Comparison of ENCODE assay signal across 9 cellular contexts in genomic region chr22:38872172-38872830, GRCh38. TPM values are rescaled to one million over a fixed set of nuclear protein-coding genes. Genes with fewer than 3 reads are reported as not detected.
DNase-seq lines count a peak whose midpoint lies in the region; ATAC-seq, FAIRE-seq and TF ChIP-seq lines count a peak whose summit lies in the region.
"Had no signal": no experiment of that assay in that cellular context is flagged by ENCODE, and none has a peak within 500 bp of the region (broad histone marks: within the 10 kb centered on the region; RNA-seq: fewer than 3 reads in every experiment).

Gene CBX6, minus strand, starts transcription at chr22:38872216. Its CDS starts 26 bp downstream, at chr22:38872190.

- intact Hi-C loops in HepG2 (cut with micrococcal nuclease; ENCODE audit: unreplicated experiment) = no loop called here

- peak within 1 kb of the TSS; percentile 79 to 93 (median 84) for H3K27ac ChIP-seq in BLaER1 treated with 17β-estradiol and CSF1 and Interleukin-3, amounts not matched to agents 10 nM and 100 nM
- peak within 1 kb of the TSS; percentile 53 for H3K27ac ChIP-seq in HL-60 (replicated peaks)
- H3K27ac ChIP-seq in HepG2 (ENCODE audit: extremely low read length, insufficient read depth, low read length) = no peak within 1 kb of the TSS

- H3K4me2 ChIP-seq in BLaER1 treated with 17β-estradiol and CSF1 and Interleukin-3, amounts not matched to agents 10 nM and 100 nM = peak within 1 kb of the TSS; percentile 93 to 99 (median 98)
- peak within 1 kb of the TSS; percentile 99 for H3K4me2 ChIP-seq in HepG2 (ENCODE audit: low read depth, low read length)

- no peak for FAIRE-seq in HepG2 (lab: Jason Lieb, UNC)
- FAIRE-seq: colon had no signal

- TF ChIP-seq CTCF in HL-60 (IDR thresholded peaks at IDR 0.05; ENCODE audit: insufficient read depth, low read length) = no peak
- TF ChIP-seq CTCF in HepG2 (CRISPR knock-in tag; IDR thresholded peaks at IDR 0.05) = 0 out of 2 replicates have a peak, but pooled peaks have one; percentile 4

- no peaks in the 10 kb centered on the region for H3K79me2 ChIP-seq in HepG2 (ENCODE audit: insufficient read depth, low read length)

- no peak; a peak in 1 of 4 replicates for TF ChIP-seq POLR2A in HepG2 (IDR thresholded peaks at IDR 0.05; ENCODE audit: insufficient read depth in 1 of 2, low read depth in 2 of 2, low read length in 2 of 2)

- POLR2A ChIA-PET in HepG2 (lab: Yijun Ruan, JAX) = no interaction called here

- no peaks in the 10 kb centered on the region for H3K9me3 ChIP-seq in BLaER1 treated with 17β-estradiol and CSF1 and Interleukin-3, amounts not matched to agents 10 nM and 100 nM (replicated peaks in 1 of 11)
- no peaks in the 10 kb centered on the region for H3K9me3 ChIP-seq in HepG2 (ENCODE audit: low read length)

- TF ChIP-seq RAD21 in HepG2 (CRISPR knock-in tag; IDR thresholded peaks at IDR 0.05) = 0 out of 2 replicates have a peak, but pooled peaks have one; percentile 24

- DNase-seq in HL-60 (ENCODE audit: low read depth in 1 of 2, low spot score in 1 of 2) = peak; percentile 84 to 87
- DNase-seq in NCI-H82 treated with DMSO at 0.1 percent for 48 hours (lab: John Stamatoyannopoulos, UW; ENCODE audit: unreplicated experiment) = peak; percentile 58
- DNase-seq in activated CD4-positive, alpha-beta T cell treated with anti-CD3 and anti-CD28 coated beads, Interleukin-2, amount 50 U/mL, for 48 hours = peak; percentile 94
- peak; percentile 95 for DNase-seq in dermis blood vessel endothelial cell
- DNase-seq in HepG2 (ENCODE audit: low spot score) = peak; percentile 67
- peak; percentile 95 for DNase-seq in stimulated activated CD4-positive, alpha-beta T cell treated with anti-CD3 and anti-CD28 coated beads, Interleukin-2, amount 100 ng/mL, for 48 hours

- H4K20me1 ChIP-seq in BLaER1 treated with 17β-estradiol and CSF1 and Interleukin-3, amounts not matched to agents 10 nM and 100 nM = peaks cover 28 to 40% (median 36%) of the 10 kb centered on the region in 11 experiments
- H4K20me1 ChIP-seq in HepG2 (ENCODE audit: insufficient read depth, low read length) = peaks cover 3% of the 10 kb centered on the region; the same call in 1 of the 2 replicates

- BruUV-seq in HepG2 (replicated peaks; lab: Mats Ljungman, UMichigan) = no TSS peak

- ATAC-seq in GM19438 (IDR thresholded peaks at IDR 0.05; ENCODE audit: low read depth, unreplicated experiment) = peak; percentile 62
- ATAC-seq in HepG2 = peak; percentile 58

- peak within 1 kb of the TSS; percentile 80 to 94 (median 89) for H3K9ac ChIP-seq in BLaER1 treated with 17β-estradiol and CSF1 and Interleukin-3, amounts not matched to agents 10 nM and 100 nM
- peak within 1 kb of the TSS; percentile 48; the same call in 1 of the 2 replicates for H3K9ac ChIP-seq in HepG2 (ENCODE audit: insufficient read depth, low read depth, low read length)

- peak within 1 kb of the TSS; percentile 36 for H2AFZ ChIP-seq in HepG2 (ENCODE audit: low read length)

- H3K4me1 ChIP-seq in BLaER1 treated with 17β-estradiol and CSF1 and Interleukin-3, amounts not matched to agents 10 nM and 100 nM = peaks cover 37 to 55% (median 49%) of the 10 kb centered on the region in 10 experiments
- peaks cover 20% of the 10 kb centered on the region for H3K4me1 ChIP-seq in HepG2 (ENCODE audit: insufficient read depth, low read length)

- H3K4me3 ChIP-seq in BLaER1 treated with 17β-estradiol and CSF1 and Interleukin-3, amounts not matched to agents 10 nM and 100 nM = peak within 1 kb of the TSS; percentile 76 to 88 (median 82)
- H3K4me3 ChIP-seq in HL-60 (replicated peaks; ENCODE audit: insufficient read depth, low read length) (peak within 1 kb of the TSS; percentile 72), HepG2 (replicated peaks in 1 of 3; ENCODE audit: insufficient read depth in 1 of 3, low read depth in 2 of 3, low read length in 3 of 3) (peak within 1 kb of the TSS; percentile 74 to 82 (median 80))

- CTCF ChIA-PET in HepG2 (lab: Yijun Ruan, JAX; ENCODE audit: low intra/inter-chr PET ratio, low total read pairs) = no interaction called here

- peaks cover 19 to 26% (median 24%) of the 10 kb centered on the region in 11 experiments for H3K36me3 ChIP-seq in BLaER1 treated with 17β-estradiol and CSF1 and Interleukin-3, amounts not matched to agents 10 nM and 100 nM
- H3K36me3 ChIP-seq in HepG2 (replicated peaks in 1 of 2; ENCODE audit: control insufficient read depth in 1 of 2, insufficient read depth in 2 of 2, low read length in 2 of 2) = no peaks in the 10 kb centered on the region; a peak in 1 of 5 replicates

- TF ChIP-seq EP300 in HepG2 (IDR thresholded peaks at IDR 0.05; ENCODE audit: low read depth in 2 of 2, low read length in 2 of 2) (no peak), HepG2 (CRISPR knock-in tag; IDR thresholded peaks at IDR 0.05; ENCODE audit: borderline replicate concordance) (no peak)

- H3K27me3 ChIP-seq in BLaER1 treated with 17β-estradiol and CSF1 and Interleukin-3, amounts not matched to agents 10 nM and 100 nM = peaks cover 0 to 12% (median 4%) of the 10 kb centered on the region in 11 experiments; a peak in 7 of 22 replicates
- peaks cover 13% of the 10 kb centered on the region for H3K27me3 ChIP-seq in HL-60 (ENCODE audit: insufficient read depth, poor library complexity, severe bottlenecking)
- H3K27me3 ChIP-seq in HepG2 (ENCODE audit: control insufficient read depth in 1 of 2, insufficient read depth in 2 of 2, low read length in 2 of 2) = peaks cover 2 to 35% of the 10 kb centered on the region in 2 experiments; a peak in 4 of 5 replicates

- WGBS in HepG2 (ENCODE audit: low lambda C conversion rate) = 2% methylated on average over 18 of the region's 73 CpGs

- in situ Hi-C loops in HepG2 (cut with HindIII; ENCODE audit: extremely low pct_ligation_motif_present, low pct_unique_long_range_greater_than_20kb) = loop anchor here (5.0 to 10.0 kb wide), 2 partner anchors 130 to 252 kb away; no protein-coding TSS in a partner anchor

TF ChIP-seq in HepG2, 621 proteins besides CTCF, POLR2A, EP300 and RAD21 (continues in another document):
- TF ChIP-seq ZFX (CRISPR knock-in tag; IDR thresholded peaks at IDR 0.05; ENCODE audit: low read depth) (peak; percentile 40; the same call in 1 of the 2 replicates), NFE2L2 (IDR thresholded peaks at IDR 0.05; ENCODE audit: low read length) (0 out of 2 replicates have a peak, but pooled peaks have one; percentile 8), ZNF230 (CRISPR knock-in tag; IDR thresholded peaks at IDR 0.05) (peak; percentile 41; the same call in 1 of the 2 replicates), CCDC6 (CRISPR knock-in tag; IDR thresholded peaks at IDR 0.05) (0 out of 2 replicates have a peak, but pooled peaks have one; percentile 51), GLMP (CRISPR knock-in tag; IDR thresholded peaks at IDR 0.05; ENCODE audit: borderline replicate concordance) (no peak), ZZZ3 (CRISPR knock-in tag; IDR thresholded peaks at IDR 0.05; ENCODE audit: borderline replicate concordance) (0 out of 2 replicates have a peak, but pooled peaks have one; percentile 41)
- TF ChIP-seq, protein P1, sequence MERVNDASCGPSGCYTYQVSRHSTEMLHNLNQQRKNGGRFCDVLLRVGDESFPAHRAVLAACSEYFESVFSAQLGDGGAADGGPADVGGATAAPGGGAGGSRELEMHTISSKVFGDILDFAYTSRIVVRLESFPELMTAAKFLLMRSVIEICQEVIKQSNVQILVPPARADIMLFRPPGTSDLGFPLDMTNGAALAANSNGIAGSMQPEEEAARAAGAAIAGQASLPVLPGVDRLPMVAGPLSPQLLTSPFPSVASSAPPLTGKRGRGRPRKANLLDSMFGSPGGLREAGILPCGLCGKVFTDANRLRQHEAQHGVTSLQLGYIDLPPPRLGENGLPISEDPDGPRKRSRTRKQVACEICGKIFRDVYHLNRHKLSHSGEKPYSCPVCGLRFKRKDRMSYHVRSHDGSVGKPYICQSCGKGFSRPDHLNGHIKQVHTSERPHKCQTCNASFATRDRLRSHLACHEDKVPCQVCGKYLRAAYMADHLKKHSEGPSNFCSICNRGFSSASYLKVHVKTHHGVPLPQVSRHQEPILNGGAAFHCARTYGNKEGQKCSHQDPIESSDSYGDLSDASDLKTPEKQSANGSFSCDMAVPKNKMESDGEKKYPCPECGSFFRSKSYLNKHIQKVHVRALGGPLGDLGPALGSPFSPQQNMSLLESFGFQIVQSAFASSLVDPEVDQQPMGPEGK (CRISPR knock-in tag; IDR thresholded peaks at IDR 0.05) = peak; percentile 70

RNA-seq across cellular contexts. Expression of gene CBX6, which starts in this region (rescaled TPM):
- 22.1 and 32.4 TPM in 2 replicates for total RNA-seq in dermis blood vessel endothelial cell
- total RNA-seq in HepG2 (2016; rRNA removed; fragmentation: Illumina TruSeq; extraction: Trizol) = 4.7 and 6.5 TPM in 2 replicates
- total RNA-seq in HepG2 (2016; cell fraction: cytosol; rRNA removed; fragmentation: Illumina TruSeq; extraction: Trizol; ENCODE audit: low read depth) = 0.51 and 0.79 TPM in 2 replicates
- 4.0 and 6.6 TPM in 2 replicates for total RNA-seq in HepG2 (2016; cell fraction: insoluble cytoplasmic fraction; rRNA removed; fragmentation: Illumina TruSeq; extraction: Trizol)
- 2.0 TPM in 2 replicates for total RNA-seq in HepG2 (2016; cell fraction: membrane; rRNA removed; fragmentation: Illumina TruSeq; extraction: Trizol)
- total RNA-seq in HepG2 (2016; cell fraction: nucleus; rRNA removed; fragmentation: Illumina TruSeq; extraction: Trizol) = 7.6 and 8.9 TPM in 2 replicates
- 1.7 and 2.6 TPM in 2 replicates for polyA plus RNA-seq in HepG2 (2011; rRNA removed)
- 1.2 and 1.3 TPM in 2 replicates for polyA plus RNA-seq in HepG2 (2011; cell fraction: cytosol; rRNA removed)
- polyA plus RNA-seq in HepG2 (2011; cell fraction: nucleus; rRNA removed) = 13.0 and 15.1 TPM in 2 replicates
- polyA plus RNA-seq in HepG2 (2012) = 4.0 and 5.0 TPM in 2 replicates
- polyA plus RNA-seq in HepG2 (2016; cell fraction: cytosol; fragmentation: Illumina TruSeq; extraction: Trizol; ENCODE audit: low read depth) = 0.35 and 0.47 TPM in 2 replicates
- 3.9 and 4.7 TPM in 2 replicates for polyA plus RNA-seq in HepG2 (2016; cell fraction: insoluble cytoplasmic fraction; fragmentation: Illumina TruSeq; extraction: Trizol; ENCODE audit: low read depth)
- 0.98 and 1.0 TPM in 2 replicates for polyA plus RNA-seq in HepG2 (2016; cell fraction: membrane; fragmentation: Illumina TruSeq; extraction: Trizol; ENCODE audit: low read depth)
- polyA plus RNA-seq in HepG2 (2016; cell fraction: nucleus; fragmentation: Illumina TruSeq; extraction: Trizol; ENCODE audit: insufficient read depth, low read depth) = 13.0 and 13.1 TPM in 2 replicates
- polyA minus RNA-seq in HepG2 (2011; rRNA and poly(A)+ RNA removed; ENCODE audit: low replicate concordance) = 8.8 and 30.1 TPM in 2 replicates
- 5.5 and 5.9 TPM in 2 replicates for polyA minus RNA-seq in HepG2 (2011; cell fraction: cytosol; rRNA and poly(A)+ RNA removed)
- polyA minus RNA-seq in HepG2 (2011; cell fraction: nucleus; rRNA and poly(A)+ RNA removed) = 9.9 and 16.2 TPM in 2 replicates
